Comparison of ENCODE assay signal across 31 cellular contexts in genomic region chr1:53706356-53706755, GRCh38. TPM values are rescaled to one million over a fixed set of nuclear protein-coding genes. Genes with fewer than 3 reads are reported as not detected.
"Had no signal": no experiment of that assay in that cellular context is flagged by ENCODE, and none has a peak within 500 bp of the region (broad histone marks: within the 10 kb centered on the region; RNA-seq: fewer than 3 reads in every experiment).

No MANE protein-coding gene starts in this region.

- H3K27ac Mint-ChIP-seq: dendritic cell treated with granulocyte-macrophage colony-stimulating factor and Interleukin-4, amounts not matched to agents 40 ng/mL and 50 ng/mL, for 4 days; endodermal cell; immature natural killer cell; natural killer cell had no signal

- H3K27me3 Mint-ChIP-seq: dendritic cell treated with granulocyte-macrophage colony-stimulating factor and Interleukin-4, amounts not matched to agents 40 ng/mL and 50 ng/mL, for 4 days; stimulated activated naive CD8-positive, alpha-beta T cell treated with anti-CD3 and anti-CD28 coated beads, Interleukin-15, amount 100 ng/mL, for 72 hours had no signal

- H3K9me3 ChIP-seq: colonic mucosa, gastroesophageal sphincter, heart right ventricle, lower lobe of right lung, pancreas, right lobe of liver, suprapubic skin, transverse colon, upper lobe of right lung, uterus had no signal

- H3K27me3 ChIP-seq: colonic mucosa, pancreas, right lobe of liver, suprapubic skin, transverse colon, uterus had no signal

- H3K36me3 ChIP-seq: colonic mucosa, gastroesophageal sphincter, heart right ventricle, lower lobe of right lung, pancreas, right lobe of liver, suprapubic skin, transverse colon, upper lobe of right lung, uterus had no signal

- H3K4me3 Mint-ChIP-seq: dendritic cell treated with granulocyte-macrophage colony-stimulating factor and Interleukin-4, amounts not matched to agents 40 ng/mL and 50 ng/mL, for 4 days; endodermal cell; immature natural killer cell; natural killer cell; stimulated activated naive CD8-positive, alpha-beta T cell treated with anti-CD3 and anti-CD28 coated beads, Interleukin-15, amount 100 ng/mL, for 72 hours had no signal

- H3K4me3 ChIP-seq: colonic mucosa, gastroesophageal sphincter, heart right ventricle, lower lobe of right lung, pancreas, right lobe of liver, suprapubic skin, transverse colon, upper lobe of right lung, uterus had no signal

- H3K36me3 Mint-ChIP-seq: immature natural killer cell, natural killer cell had no signal

- H3K9me3 Mint-ChIP-seq: dendritic cell treated with granulocyte-macrophage colony-stimulating factor and Interleukin-4, amounts not matched to agents 40 ng/mL and 50 ng/mL, for 4 days; endodermal cell; immature natural killer cell; natural killer cell; stimulated activated naive CD8-positive, alpha-beta T cell treated with anti-CD3 and anti-CD28 coated beads, Interleukin-15, amount 100 ng/mL, for 72 hours had no signal

- H3K4me1 Mint-ChIP-seq: immature natural killer cell; natural killer cell; stimulated activated naive CD8-positive, alpha-beta T cell treated with anti-CD3 and anti-CD28 coated beads, Interleukin-15, amount 100 ng/mL, for 72 hours had no signal

- H3K4me1 ChIP-seq: colonic mucosa, foreskin keratinocyte, gastroesophageal sphincter, heart right ventricle, lower lobe of right lung, pancreas, right lobe of liver, suprapubic skin, transverse colon, upper lobe of right lung, uterus had no signal

- DNase-seq: colonic mucosa; effector CD8-positive, alpha-beta T cell; endodermal cell; foreskin keratinocyte; heart right ventricle; immature natural killer cell; islet precursor cell; kidney glomerular epithelial cell; left colon; left ventricle myocardium superior; lower lobe of right lung; natural killer cell; occipital lobe; pancreas; retina; right lobe of liver; small intestine; stimulated activated CD4-positive, alpha-beta T cell treated with anti-CD3 and anti-CD28 coated beads, Interleukin-15, amount 100 ng/mL, for 24 hours; stimulated activated CD4-positive, alpha-beta T cell treated with anti-CD3 and anti-CD28 coated beads, Interleukin-2, amount 100 ng/mL, for 48 hours; stimulated activated CD8-positive, alpha-beta memory T cell treated with anti-CD3 and anti-CD28 coated beads, Interleukin-4, amount 100 ng/mL, for 48 hours; stimulated activated naive CD4-positive, alpha-beta T cell; stimulated activated naive CD8-positive, alpha-beta T cell treated with anti-CD3 and anti-CD28 coated beads, Interleukin-15, amount 100 ng/mL, for 72 hours; transverse colon; upper lobe of right lung; uterus had no signal

- H3K27ac ChIP-seq: colonic mucosa, epithelial cell of prostate, foreskin keratinocyte, gastroesophageal sphincter, heart right ventricle, lower lobe of right lung, pancreas, right lobe of liver, suprapubic skin, transverse colon, upper lobe of right lung, uterus had no signal

RNA-seq across cellular contexts. Expression of gene GLIS1, which starts 32.6 kb away (rescaled TPM):
- total RNA-seq: foreskin keratinocyte, left ventricle myocardium superior, lower lobe of right lung, mononuclear cell, natural killer cell, occipital lobe, pulmonary artery endothelial cell, right lobe of liver had no signal
